ENCODE assay signal across 11 cellular contexts in the genomic region with DNA sequence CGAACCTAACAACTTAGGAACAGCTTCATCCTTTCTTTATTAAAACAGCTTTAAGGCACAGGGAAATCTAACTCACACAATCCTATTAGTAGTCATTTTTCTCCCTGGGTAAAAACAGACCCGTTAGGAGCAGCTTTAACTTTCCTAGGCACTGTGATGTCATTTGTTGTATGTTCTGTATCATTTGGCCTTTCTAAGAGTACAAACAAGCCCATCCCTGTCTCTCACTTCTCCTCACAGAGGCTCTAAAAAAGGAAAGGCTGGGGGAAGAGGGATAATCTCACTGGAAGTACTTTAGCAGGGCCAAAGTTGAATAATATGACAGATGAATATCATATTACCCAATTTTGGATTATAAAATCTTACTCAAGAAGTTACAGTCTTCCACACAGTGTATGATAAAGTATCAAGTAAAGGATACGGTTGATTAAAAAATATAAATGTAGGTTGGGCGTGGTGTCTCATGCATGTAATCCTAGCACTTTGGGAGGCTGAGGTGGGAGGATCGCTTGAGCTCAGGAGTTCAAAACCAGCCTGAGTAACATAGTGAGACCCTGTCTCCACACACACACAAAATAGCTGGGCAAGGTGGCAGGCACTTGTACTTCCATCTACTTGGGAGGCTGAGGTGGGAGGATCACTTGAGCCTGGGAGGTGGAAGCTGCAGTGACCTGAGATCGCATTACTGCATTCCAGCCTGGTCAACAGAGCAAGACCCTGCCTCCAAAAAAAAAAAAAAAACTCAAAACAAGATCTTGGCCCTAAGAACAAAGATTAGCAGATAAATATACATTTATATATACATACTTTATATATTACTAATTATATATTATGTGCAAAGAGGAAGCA. TPM values are rescaled to one million over a fixed set of nuclear protein-coding genes. Genes with fewer than 3 reads are reported as not detected.
DNase-seq lines count a peak whose midpoint lies in the region; ATAC-seq and TF ChIP-seq lines count a peak whose summit lies in the region.
"Had no signal": no experiment of that assay in that cellular context is flagged by ENCODE, and none has a peak within 500 bp of the region (broad histone marks: within the 10 kb centered on the region; RNA-seq: fewer than 3 reads in every experiment).

No MANE protein-coding gene starts in this region.

- H3K4me3 ChIP-seq in muscle layer of duodenum (ENCODE audit: low read depth in 1 of 2, low read length in 2 of 2) (no peak overlapping the region), thymus (ENCODE audit: low read length) (no peak overlapping the region)

- peak overlapping the region; percentile 41 for H3K27ac ChIP-seq in muscle layer of duodenum (ENCODE audit: low read length)
- peak overlapping the region; percentile 18 for H3K27ac ChIP-seq in thymus (ENCODE audit: low read depth)

- H3K27me3 Mint-ChIP-seq in IgD-negative memory B cell = no peaks in the 10 kb centered on the region
- no peaks in the 10 kb centered on the region for H3K27me3 Mint-ChIP-seq in chondrocyte (ENCODE audit: low read depth)

- ATAC-seq in left lobe of liver (no peak), HG03432 (IDR thresholded peaks at IDR 0.05; ENCODE audit: unreplicated experiment) (no peak)

- H3K4me3 Mint-ChIP-seq in IgD-negative memory B cell (peak overlapping the region in 1 of 4 donors; percentile 74), chondrocyte (ENCODE audit: unreplicated experiment) (no peak overlapping the region)
- H3K4me3 Mint-ChIP-seq: mesothelial cell of epicardium had no signal

- TF ChIP-seq CTCF in chondrocyte (IDR thresholded peaks at IDR 0.05) = no peak

- H3K4me1 ChIP-seq in muscle layer of duodenum (ENCODE audit: control insufficient read depth in 1 of 2, insufficient read depth in 2 of 2, low read length in 2 of 2) = peaks cover 0 to 35% of the 10 kb centered on the region in 2 donors
- no peaks in the 10 kb centered on the region for H3K4me1 ChIP-seq in thymus (ENCODE audit: control insufficient read depth, insufficient read depth, low read length)

- H3K27me3 ChIP-seq in muscle layer of duodenum (ENCODE audit: low read depth, low read length) (no peaks in the 10 kb centered on the region), thymus (ENCODE audit: control insufficient read depth, insufficient read depth) (no peaks in the 10 kb centered on the region)

- 91% methylated on average over 6 of the region's 6 CpGs for WGBS in thymus

- no peaks in the 10 kb centered on the region for H3K9me3 ChIP-seq in muscle layer of duodenum (ENCODE audit: control insufficient read depth in 1 of 2, low read length in 2 of 2)
- no peaks in the 10 kb centered on the region for H3K9me3 ChIP-seq in thymus (ENCODE audit: control insufficient read depth)

- H3K27ac Mint-ChIP-seq in IgD-negative memory B cell (peak overlapping the region in 2 of 3 donors; percentile 13 to 81), chondrocyte (ENCODE audit: unreplicated experiment) (peak overlapping the region; percentile 62)

- no peaks in the 10 kb centered on the region for H3K36me3 ChIP-seq in muscle layer of duodenum (ENCODE audit: control insufficient read depth in 1 of 2, insufficient read depth in 2 of 2, low read length in 2 of 2)
- no peaks in the 10 kb centered on the region for H3K36me3 ChIP-seq in thymus (ENCODE audit: control insufficient read depth, insufficient read depth)

- peaks cover 26 to 32% (median 29%) of the 10 kb centered on the region in 3 donors for H3K4me1 Mint-ChIP-seq in IgD-negative memory B cell
- H3K4me1 Mint-ChIP-seq in chondrocyte (ENCODE audit: low read depth) = peaks cover 38% of the 10 kb centered on the region

- H3K9me3 Mint-ChIP-seq in IgD-negative memory B cell = no peaks in the 10 kb centered on the region
- H3K9me3 Mint-ChIP-seq in chondrocyte (ENCODE audit: low read depth) = no peaks in the 10 kb centered on the region
- H3K9me3 Mint-ChIP-seq: mesothelial cell of epicardium had no signal

- DNase-seq in chondrocyte (ENCODE audit: low spot score) = no peak
- DNase-seq in left lobe of liver (ENCODE audit: low spot score) = no peak
- no peak for DNase-seq in stimulated activated CD4-positive, alpha-beta T cell treated with anti-CD3 and anti-CD28 coated beads, Interleukin-2, amount 100 ng/mL, for 48 hours
- DNase-seq in NCI-H1417 (lab: John Stamatoyannopoulos, UW) = no peak
- DNase-seq: activated naive CD4-positive, alpha-beta T cell treated with anti-CD3 and anti-CD28 coated beads, Interleukin-2, amount 50 U/mL, for 16 hours; posterior cingulate gyrus had no signal

- peaks cover 2% of the 10 kb centered on the region for H3K36me3 Mint-ChIP-seq in IgD-negative memory B cell
- H3K36me3 Mint-ChIP-seq in chondrocyte (ENCODE audit: low read depth) = no peaks in the 10 kb centered on the region
- H3K36me3 Mint-ChIP-seq: mesothelial cell of epicardium had no signal

RNA-seq across cellular contexts. Expression of gene NUDT3, which starts 7.9 kb away (rescaled TPM):
- polyA plus RNA-seq in IgD-negative memory B cell (11.2 TPM), thymus (9.7 TPM)
- total RNA-seq in chondrocyte (21.6 to 25.9 TPM (median 22.0 TPM) in 3 replicates), left lobe of liver (16.6 TPM)

RNA-seq across cellular contexts. Expression of gene RPS10, which starts 41.3 kb away (rescaled TPM):
- polyA plus RNA-seq in IgD-negative memory B cell (2,052 TPM), thymus (2,778 TPM)
- total RNA-seq in chondrocyte (751 to 941 TPM (median 771 TPM) in 3 replicates), left lobe of liver (346 TPM)
